Comparison of ENCODE assay signal across 1 cellular context in genomic region chr12:111444706-111445310, GRCh38.
TF ChIP-seq lines count a peak whose summit lies in the region.

No MANE protein-coding gene starts in this region.

TF ChIP-seq in K562, 482 proteins besides CTCF, POLR2A, EP300 and RAD21 (continued from another document):
- TF ChIP-seq CUX1 (CRISPR knock-in tag; IDR thresholded peaks at IDR 0.05): no peak
- 0 out of 2 replicates have a peak, but pooled peaks have one; percentile 37 for TF ChIP-seq ZFX (CRISPR knock-in tag; IDR thresholded peaks at IDR 0.05)
- TF ChIP-seq HDAC8 (tag; IDR thresholded peaks at IDR 0.05): no peak
- TF ChIP-seq, protein P1, sequence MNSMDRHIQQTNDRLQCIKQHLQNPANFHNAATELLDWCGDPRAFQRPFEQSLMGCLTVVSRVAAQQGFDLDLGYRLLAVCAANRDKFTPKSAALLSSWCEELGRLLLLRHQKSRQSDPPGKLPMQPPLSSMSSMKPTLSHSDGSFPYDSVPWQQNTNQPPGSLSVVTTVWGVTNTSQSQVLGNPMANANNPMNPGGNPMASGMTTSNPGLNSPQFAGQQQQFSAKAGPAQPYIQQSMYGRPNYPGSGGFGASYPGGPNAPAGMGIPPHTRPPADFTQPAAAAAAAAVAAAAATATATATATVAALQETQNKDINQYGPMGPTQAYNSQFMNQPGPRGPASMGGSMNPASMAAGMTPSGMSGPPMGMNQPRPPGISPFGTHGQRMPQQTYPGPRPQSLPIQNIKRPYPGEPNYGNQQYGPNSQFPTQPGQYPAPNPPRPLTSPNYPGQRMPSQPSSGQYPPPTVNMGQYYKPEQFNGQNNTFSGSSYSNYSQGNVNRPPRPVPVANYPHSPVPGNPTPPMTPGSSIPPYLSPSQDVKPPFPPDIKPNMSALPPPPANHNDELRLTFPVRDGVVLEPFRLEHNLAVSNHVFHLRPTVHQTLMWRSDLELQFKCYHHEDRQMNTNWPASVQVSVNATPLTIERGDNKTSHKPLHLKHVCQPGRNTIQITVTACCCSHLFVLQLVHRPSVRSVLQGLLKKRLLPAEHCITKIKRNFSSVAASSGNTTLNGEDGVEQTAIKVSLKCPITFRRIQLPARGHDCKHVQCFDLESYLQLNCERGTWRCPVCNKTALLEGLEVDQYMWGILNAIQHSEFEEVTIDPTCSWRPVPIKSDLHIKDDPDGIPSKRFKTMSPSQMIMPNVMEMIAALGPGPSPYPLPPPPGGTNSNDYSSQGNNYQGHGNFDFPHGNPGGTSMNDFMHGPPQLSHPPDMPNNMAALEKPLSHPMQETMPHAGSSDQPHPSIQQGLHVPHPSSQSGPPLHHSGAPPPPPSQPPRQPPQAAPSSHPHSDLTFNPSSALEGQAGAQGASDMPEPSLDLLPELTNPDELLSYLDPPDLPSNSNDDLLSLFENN (IDR thresholded peaks at IDR 0.05; ENCODE audit: low read depth in 2 of 2, low read length in 2 of 2): no peak
- no peak for TF ChIP-seq CHD1 (IDR thresholded peaks at IDR 0.05; ENCODE audit: low read length)
- TF ChIP-seq C11orf30 (IDR thresholded peaks at IDR 0.05; ENCODE audit: low read depth): peak; percentile 37; the same call in 1 of the 2 replicates
- no peak for TF ChIP-seq ZNF655 (CRISPR knock-in tag; IDR thresholded peaks at IDR 0.05)
- TF ChIP-seq ZSCAN32 (CRISPR knock-in tag; IDR thresholded peaks at IDR 0.05): no peak
- no peak for TF ChIP-seq PURB (CRISPR knock-in tag; IDR thresholded peaks at IDR 0.05; ENCODE audit: low read depth)
- TF ChIP-seq KDM4B (IDR thresholded peaks at IDR 0.05; ENCODE audit: borderline replicate concordance in 2 of 2, low read depth in 1 of 2): no peak
- TF ChIP-seq PTTG1 (tag; IDR thresholded peaks at IDR 0.05; ENCODE audit: low read depth): no peak
- no peak for TF ChIP-seq NR1H2 (CRISPR knock-in tag; IDR thresholded peaks at IDR 0.05)
- TF ChIP-seq, protein P2, sequence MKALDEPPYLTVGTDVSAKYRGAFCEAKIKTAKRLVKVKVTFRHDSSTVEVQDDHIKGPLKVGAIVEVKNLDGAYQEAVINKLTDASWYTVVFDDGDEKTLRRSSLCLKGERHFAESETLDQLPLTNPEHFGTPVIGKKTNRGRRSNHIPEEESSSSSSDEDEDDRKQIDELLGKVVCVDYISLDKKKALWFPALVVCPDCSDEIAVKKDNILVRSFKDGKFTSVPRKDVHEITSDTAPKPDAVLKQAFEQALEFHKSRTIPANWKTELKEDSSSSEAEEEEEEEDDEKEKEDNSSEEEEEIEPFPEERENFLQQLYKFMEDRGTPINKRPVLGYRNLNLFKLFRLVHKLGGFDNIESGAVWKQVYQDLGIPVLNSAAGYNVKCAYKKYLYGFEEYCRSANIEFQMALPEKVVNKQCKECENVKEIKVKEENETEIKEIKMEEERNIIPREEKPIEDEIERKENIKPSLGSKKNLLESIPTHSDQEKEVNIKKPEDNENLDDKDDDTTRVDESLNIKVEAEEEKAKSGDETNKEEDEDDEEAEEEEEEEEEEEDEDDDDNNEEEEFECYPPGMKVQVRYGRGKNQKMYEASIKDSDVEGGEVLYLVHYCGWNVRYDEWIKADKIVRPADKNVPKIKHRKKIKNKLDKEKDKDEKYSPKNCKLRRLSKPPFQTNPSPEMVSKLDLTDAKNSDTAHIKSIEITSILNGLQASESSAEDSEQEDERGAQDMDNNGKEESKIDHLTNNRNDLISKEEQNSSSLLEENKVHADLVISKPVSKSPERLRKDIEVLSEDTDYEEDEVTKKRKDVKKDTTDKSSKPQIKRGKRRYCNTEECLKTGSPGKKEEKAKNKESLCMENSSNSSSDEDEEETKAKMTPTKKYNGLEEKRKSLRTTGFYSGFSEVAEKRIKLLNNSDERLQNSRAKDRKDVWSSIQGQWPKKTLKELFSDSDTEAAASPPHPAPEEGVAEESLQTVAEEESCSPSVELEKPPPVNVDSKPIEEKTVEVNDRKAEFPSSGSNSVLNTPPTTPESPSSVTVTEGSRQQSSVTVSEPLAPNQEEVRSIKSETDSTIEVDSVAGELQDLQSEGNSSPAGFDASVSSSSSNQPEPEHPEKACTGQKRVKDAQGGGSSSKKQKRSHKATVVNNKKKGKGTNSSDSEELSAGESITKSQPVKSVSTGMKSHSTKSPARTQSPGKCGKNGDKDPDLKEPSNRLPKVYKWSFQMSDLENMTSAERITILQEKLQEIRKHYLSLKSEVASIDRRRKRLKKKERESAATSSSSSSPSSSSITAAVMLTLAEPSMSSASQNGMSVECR (CRISPR knock-in tag; IDR thresholded peaks at IDR 0.05): no peak
- TF ChIP-seq CC2D1A (IDR thresholded peaks at IDR 0.05): no peak
- TF ChIP-seq ZBTB17 (CRISPR knock-in tag; IDR thresholded peaks at IDR 0.05): no peak
- TF ChIP-seq RBFOX2 (IDR thresholded peaks at IDR 0.05; ENCODE audit: low read depth, low read length): 0 out of 2 replicates have a peak, but pooled peaks have one; percentile 17
TF ChIP-seq in K562: peak in this region for 10.
